In the genomic region with DNA sequence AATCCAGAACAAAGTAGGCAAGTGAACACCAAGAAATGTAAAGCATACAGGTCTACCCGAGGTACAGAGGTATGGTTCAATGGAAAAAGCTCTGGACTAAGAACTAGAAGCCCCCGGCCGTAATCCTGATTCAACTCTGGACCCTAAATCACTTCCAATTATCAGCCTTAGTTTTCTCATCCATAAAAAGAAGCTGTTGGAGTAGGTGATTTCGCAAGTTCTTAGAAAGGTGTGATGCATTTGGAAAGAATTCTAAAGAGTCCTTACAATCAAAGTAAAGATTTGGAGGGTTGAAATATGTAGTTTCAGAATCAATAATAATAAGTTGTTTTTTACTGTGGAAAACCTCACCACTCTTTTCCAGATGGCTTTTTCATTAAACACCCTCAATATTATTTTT, we compare ENCODE assay signal across 2 cellular contexts.
TF ChIP-seq lines count a peak whose summit lies in the region.

No MANE protein-coding gene starts in this region.

TF ChIP-seq in IMR-90, 13 proteins besides CTCF, POLR2A, EP300 and RAD21:
- TF ChIP-seq CHD1 (IDR thresholded peaks at IDR 0.05; ENCODE audit: low read depth, low read length) (no peak), CEBPB (IDR thresholded peaks at IDR 0.05; ENCODE audit: low read depth, low read length) (peak; percentile 58)

TF ChIP-seq in GM12878, 131 proteins besides CTCF, POLR2A, EP300 and RAD21:
- TF ChIP-seq IKZF2 (IDR thresholded peaks at IDR 0.05) (0 out of 4 replicates have a peak, but pooled peaks of 1 of the 2 experiments have one; percentile 14), CBX5 (IDR thresholded peaks at IDR 0.05; ENCODE audit: low read depth) (no peak)
